In the genomic region with DNA sequence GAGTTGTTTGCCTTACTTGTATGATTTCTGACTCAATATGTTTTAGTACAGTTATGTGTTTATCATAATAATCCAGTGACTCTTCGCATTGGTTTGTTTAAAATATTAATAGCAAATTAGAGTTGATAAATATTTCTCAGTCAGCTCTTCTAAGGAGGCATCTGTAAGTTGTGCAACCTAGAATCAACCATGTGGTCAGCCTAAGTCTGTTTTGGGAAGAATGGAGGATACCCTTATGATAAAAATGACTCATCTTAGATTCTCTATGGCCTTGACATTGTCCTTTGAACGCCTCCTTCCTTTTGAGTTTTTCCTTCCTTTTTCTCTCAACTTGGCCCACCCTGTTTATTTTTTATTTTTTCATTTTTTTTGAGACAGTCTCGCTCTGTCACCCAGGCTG, we compare ENCODE assay signal across 3 cellular contexts.
TF ChIP-seq lines count a peak whose summit lies in the region.

No MANE protein-coding gene starts in this region.

TF ChIP-seq in IMR-90, 13 proteins besides CTCF, POLR2A, EP300 and RAD21:
- no peak for TF ChIP-seq FOS (IDR thresholded peaks at IDR 0.05; ENCODE audit: low read depth, low read length)
- no peak for TF ChIP-seq MAZ (IDR thresholded peaks at IDR 0.05; ENCODE audit: borderline replicate concordance, low read depth, low read length)
- no peak for TF ChIP-seq BHLHE40 (IDR thresholded peaks at IDR 0.05; ENCODE audit: low read depth, low read length)
- TF ChIP-seq CEBPB (IDR thresholded peaks at IDR 0.05; ENCODE audit: low read depth, low read length): peak; percentile 79
- no peak for TF ChIP-seq NFE2L2 (IDR thresholded peaks at IDR 0.05; ENCODE audit: low read depth, low read length)

TF ChIP-seq in K562, 482 proteins besides CTCF, POLR2A, EP300 and RAD21:
- TF ChIP-seq ZNF77 (CRISPR knock-in tag; IDR thresholded peaks at IDR 0.05) (no peak), CEBPB (tag; IDR thresholded peaks at IDR 0.05) (peak; percentile 68), CEBPG (CRISPR knock-in tag; IDR thresholded peaks at IDR 0.05) (no peak), CEBPG (tag; conservative IDR thresholded peaks at IDR 0.05 in 1 of 2, IDR thresholded peaks at IDR 0.05 in 1 of 2) (peak in 1 of 2 experiments; percentile 62; a peak in 1 of 4 replicates), POLR2G (IDR thresholded peaks at IDR 0.05; ENCODE audit: low read depth, low read length) (peak; percentile 21; the same call in 1 of the 2 replicates), FOSL1 (tag; conservative IDR thresholded peaks at IDR 0.05) (peak; percentile 77), POLR3A (IDR thresholded peaks at IDR 0.05; ENCODE audit: borderline replicate concordance, extremely low read depth, insufficient read depth, insufficient read length) (no peak), JUND (IDR thresholded peaks at IDR 0.05; ENCODE audit: borderline replicate concordance, low read depth, low read length) (peak; percentile 41; the same call in 1 of the 2 replicates), JUND (tag; IDR thresholded peaks at IDR 0.05; ENCODE audit: borderline replicate concordance, low read depth, low read length) (peak; percentile 48; the same call in 1 of the 3 replicates), EP400 (IDR thresholded peaks at IDR 0.05) (0 out of 2 replicates have a peak, but pooled peaks have one; percentile 14)
- TF ChIP-seq, protein P1, sequence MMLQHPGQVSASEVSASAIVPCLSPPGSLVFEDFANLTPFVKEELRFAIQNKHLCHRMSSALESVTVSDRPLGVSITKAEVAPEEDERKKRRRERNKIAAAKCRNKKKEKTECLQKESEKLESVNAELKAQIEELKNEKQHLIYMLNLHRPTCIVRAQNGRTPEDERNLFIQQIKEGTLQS (IDR thresholded peaks at IDR 0.05): peak; percentile 61
- TF ChIP-seq, protein P1 (CRISPR knock-in tag; conservative IDR thresholded peaks at IDR 0.05): no peak

TF ChIP-seq in GM12891, 5 proteins besides CTCF, POLR2A, EP300 and RAD21:
- TF ChIP-seq POLR2AphosphoS5 (IDR thresholded peaks at IDR 0.05; ENCODE audit: low read depth, low read length): no peak
- TF ChIP-seq PAX5 (IDR thresholded peaks at IDR 0.05; ENCODE audit: insufficient read depth, low read length, severe bottlenecking): no peak
- no peak for TF ChIP-seq POU2F2 (IDR thresholded peaks at IDR 0.05; ENCODE audit: low read depth, low read length)
- TF ChIP-seq SPI1 (IDR thresholded peaks at IDR 0.05; ENCODE audit: low read depth, low read length): no peak
- no peak for TF ChIP-seq TAF1 (IDR thresholded peaks at IDR 0.05; ENCODE audit: low read depth, low read length)
TF ChIP-seq in GM12891: peak in this region for 0.
